ENCODE assay signal across 8 cellular contexts in the genomic region with DNA sequence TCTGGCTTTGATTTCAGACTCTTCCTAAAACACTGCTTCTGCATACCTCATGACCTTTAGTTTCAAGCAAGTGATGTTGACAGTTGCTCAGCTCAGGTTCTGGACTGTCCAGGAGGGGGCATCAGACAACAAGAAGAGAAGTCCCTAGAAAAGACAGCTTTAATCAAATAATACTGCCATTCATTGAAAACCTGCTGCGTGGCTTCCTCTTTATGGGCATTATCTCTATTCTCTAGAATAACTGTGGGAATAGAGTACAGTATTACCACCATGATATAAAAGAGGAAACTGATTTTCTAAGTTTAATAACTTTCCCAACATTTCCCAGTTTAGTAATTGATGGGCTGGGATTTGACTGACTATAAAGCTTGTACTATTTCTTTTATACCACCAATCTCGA.
DNase-seq lines count a peak whose midpoint lies in the region; ATAC-seq and TF ChIP-seq lines count a peak whose summit lies in the region.

No MANE protein-coding gene starts in this region.

- no peaks in the 10 kb centered on the region for H3K36me3 ChIP-seq in naive thymus-derived CD4-positive, alpha-beta T cell (ENCODE audit: control insufficient read depth in 2 of 3, insufficient read depth in 3 of 3, low read length in 3 of 3)
- H3K36me3 ChIP-seq in tibial artery = no peaks in the 10 kb centered on the region

- H3K4me3 Mint-ChIP-seq in CD14-positive monocyte = no peak overlapping the region
- no peak overlapping the region for H3K4me3 Mint-ChIP-seq in activated CD4-positive, alpha-beta memory T cell treated with anti-CD3 and anti-CD28 coated beads for 36 hours
- no peak overlapping the region for H3K4me3 Mint-ChIP-seq in naive thymus-derived CD4-positive, alpha-beta T cell

- peaks cover 42% of the 10 kb centered on the region for H3K4me1 Mint-ChIP-seq in CD14-positive monocyte
- H3K4me1 Mint-ChIP-seq in activated CD4-positive, alpha-beta memory T cell treated with anti-CD3 and anti-CD28 coated beads for 36 hours (ENCODE audit: low read depth) = peaks cover 5% of the 10 kb centered on the region
- peaks cover 0 to 4% (median 0%) of the 10 kb centered on the region in 7 donors for H3K4me1 Mint-ChIP-seq in naive thymus-derived CD4-positive, alpha-beta T cell

- intact Hi-C loops in CD14-positive monocyte (cut with micrococcal nuclease) (loop anchor here (5.0 to 10.0 kb wide), 2 partner anchors 165 to 167 kb away; no protein-coding TSS in a partner anchor), tibial artery (cut with DNase I; ENCODE audit: low total_unique reads) (no loop called here)
- intact Hi-C loops in activated CD4-positive, alpha-beta memory T cell treated with anti-CD3 and anti-CD28 coated beads for 36 hours (cut with micrococcal nuclease) = loop anchor here (1.0 to 5.0 kb wide), 4 partner anchors 172 to 575 kb away; a partner anchor contains a TSS
- intact Hi-C loops in naive thymus-derived CD4-positive, alpha-beta T cell (cut with micrococcal nuclease) = loop anchor here (1.0 to 5.0 kb wide), 5 partner anchors 172 to 575 kb away; a partner anchor contains a TSS

- peak; percentile 56 for DNase-seq in CD14-positive monocyte (ENCODE audit: low spot score)
- peak; percentile 93 for DNase-seq in NCI-H69 (lab: John Stamatoyannopoulos, UW)
- peak; percentile 65 for DNase-seq in activated CD4-positive, alpha-beta memory T cell treated with anti-CD3 and anti-CD28 coated beads for 36 hours
- peak; percentile 76 for DNase-seq in epithelial cell of esophagus (ENCODE audit: low read depth)
- peak in 8 of 9 donors; percentile 4 to 47 (median 30) for DNase-seq in naive thymus-derived CD4-positive, alpha-beta T cell
- peak in 1 of 2 donors; percentile 68 for DNase-seq in tibial artery

- H3K4me1 ChIP-seq in naive thymus-derived CD4-positive, alpha-beta T cell (ENCODE audit: control insufficient read depth in 2 of 2, insufficient read depth in 2 of 2, low read length in 2 of 2) = no peaks in the 10 kb centered on the region
- H3K4me1 ChIP-seq in tibial artery = no peaks in the 10 kb centered on the region

- H3K27me3 ChIP-seq in naive thymus-derived CD4-positive, alpha-beta T cell (ENCODE audit: control insufficient read depth in 2 of 2, insufficient read depth in 2 of 2, low read length in 2 of 2) = no peaks in the 10 kb centered on the region
- no peaks in the 10 kb centered on the region for H3K27me3 ChIP-seq in tibial artery

- H3K27me3 Mint-ChIP-seq in CD14-positive monocyte (ENCODE audit: low read depth in 3 of 3) = no peaks in the 10 kb centered on the region
- no peaks in the 10 kb centered on the region for H3K27me3 Mint-ChIP-seq in activated CD4-positive, alpha-beta memory T cell treated with anti-CD3 and anti-CD28 coated beads for 36 hours
- no peaks in the 10 kb centered on the region for H3K27me3 Mint-ChIP-seq in naive thymus-derived CD4-positive, alpha-beta T cell

- no peaks in the 10 kb centered on the region for H3K9me3 ChIP-seq in naive thymus-derived CD4-positive, alpha-beta T cell (ENCODE audit: control insufficient read depth in 2 of 3, low read length in 3 of 3)
- H3K9me3 ChIP-seq in tibial artery = no peaks in the 10 kb centered on the region

- ATAC-seq in GM19035 (IDR thresholded peaks at IDR 0.05; ENCODE audit: unreplicated experiment) = peak; percentile 75
- ATAC-seq in HG03469 (IDR thresholded peaks at IDR 0.05; ENCODE audit: unreplicated experiment) = peak; percentile 57
- ATAC-seq in naive thymus-derived CD4-positive, alpha-beta T cell = peak; percentile 70

- POLR2A ChIA-PET in activated CD4-positive, alpha-beta memory T cell treated with anti-CD3 and anti-CD28 coated beads for 36 hours (lab: Charles Lee) = no interaction called here
- POLR2A ChIA-PET in naive thymus-derived CD4-positive, alpha-beta T cell (lab: Charles Lee) = no interaction called here

- no peaks in the 10 kb centered on the region for H3K36me3 Mint-ChIP-seq in CD14-positive monocyte
- H3K36me3 Mint-ChIP-seq in activated CD4-positive, alpha-beta memory T cell treated with anti-CD3 and anti-CD28 coated beads for 36 hours = no peaks in the 10 kb centered on the region
- H3K36me3 Mint-ChIP-seq in naive thymus-derived CD4-positive, alpha-beta T cell = peaks cover 0 to 4% (median 0%) of the 10 kb centered on the region in 5 donors

- H3K27ac Mint-ChIP-seq in CD14-positive monocyte = peak overlapping the region; percentile 66 to 84 (median 81)
- H3K27ac Mint-ChIP-seq in activated CD4-positive, alpha-beta memory T cell treated with anti-CD3 and anti-CD28 coated beads for 36 hours = no peak overlapping the region
- no peak overlapping the region for H3K27ac Mint-ChIP-seq in naive thymus-derived CD4-positive, alpha-beta T cell

- H3K27ac ChIP-seq in naive thymus-derived CD4-positive, alpha-beta T cell (ENCODE audit: low read depth, low read length) = no peak overlapping the region
- no peak overlapping the region for H3K27ac ChIP-seq in tibial artery

- CTCF ChIA-PET in activated CD4-positive, alpha-beta memory T cell treated with anti-CD3 and anti-CD28 coated beads for 36 hours (lab: Charles Lee) = interaction anchor here (0.5 to 4.0 kb wide), 45 partner anchors 9 to 896 kb away, joined by 3 to 58 read pairs (median 5); no protein-coding TSS in a partner anchor
- CTCF ChIA-PET in naive thymus-derived CD4-positive, alpha-beta T cell (lab: Charles Lee) = interaction anchor here (0.6 to 2.0 kb wide), 5 partner anchors 223 to 585 kb away, joined by 3 to 9 read pairs (median 3); no protein-coding TSS in a partner anchor

- H3K4me3 ChIP-seq in epithelial cell of esophagus (ENCODE audit: low read length) = no peak overlapping the region
- no peak overlapping the region for H3K4me3 ChIP-seq in naive thymus-derived CD4-positive, alpha-beta T cell (ENCODE audit: low read length)
- H3K4me3 ChIP-seq in tibial artery = no peak overlapping the region

- TF ChIP-seq CTCF in CD14-positive monocyte (IDR thresholded peaks at IDR 0.05) (peak; percentile 75), epithelial cell of esophagus (IDR thresholded peaks at IDR 0.05; ENCODE audit: insufficient read depth, low read depth, low read length, missing control alignments) (peak; percentile 91), tibial artery (IDR thresholded peaks at IDR 0.05) (peak; percentile 45 to 46)

- H3K9me3 Mint-ChIP-seq in CD14-positive monocyte = peaks cover 0 to 3% (median 0%) of the 10 kb centered on the region in 7 donors
- no peaks in the 10 kb centered on the region for H3K9me3 Mint-ChIP-seq in activated CD4-positive, alpha-beta memory T cell treated with anti-CD3 and anti-CD28 coated beads for 36 hours
- H3K9me3 Mint-ChIP-seq in naive thymus-derived CD4-positive, alpha-beta T cell = peaks cover 0 to 4% (median 0%) of the 10 kb centered on the region in 11 donors

Comparison
In these comparisons a context has a peak if more than half of its experiments do, and no peak if none do; other contexts are left out.
1. H3K27ac Mint-ChIP-seq: peak in CD14-positive monocyte (7 of 7); none in activated CD4-positive, alpha-beta memory T cell treated with anti-CD3 and anti-CD28 coated beads for 36 hours (single experiment) and naive thymus-derived CD4-positive, alpha-beta T cell (0 of 9).
2. Peak in every context shown above with its lines, with median percentiles within 50 percentile points of each other: CTCF ChIP-seq and ATAC-seq.